14 cellular contexts compared by ENCODE assay signal in genomic region chr2:104855174-104856085, GRCh38. TPM values are rescaled to one million over a fixed set of nuclear protein-coding genes. Genes with fewer than 3 reads are reported as not detected.
DNase-seq lines count a peak whose midpoint lies in the region; ATAC-seq and TF ChIP-seq lines count a peak whose summit lies in the region.
"Had no signal": no experiment of that assay in that cellular context is flagged by ENCODE, and none has a peak within 500 bp of the region (broad histone marks: within the 10 kb centered on the region; RNA-seq: fewer than 3 reads in every experiment).

No MANE protein-coding gene starts in this region.

- TF ChIP-seq CTCF in GM10266 (IDR thresholded peaks at IDR 0.05; ENCODE audit: control insufficient read depth, insufficient read depth, low read depth, missing control alignments), result no peak
- TF ChIP-seq CTCF in Peyer's patch (IDR thresholded peaks at IDR 0.05), result no peak
- no peak for TF ChIP-seq CTCF in testis (IDR thresholded peaks at IDR 0.05)

- WGBS in testis, 2 donors, result 0 to 2% methylated on average over 21 to 31 of the region's 139 CpGs

- H3K36me3 Mint-ChIP-seq in stimulated activated effector memory CD8-positive, alpha-beta T cell treated with anti-CD3 and anti-CD28 coated beads, Interleukin-12 subunit alpha, Interleukin-12 subunit beta, amount 100 ng/mL, for 72 hours, result peaks cover 18% of the 10 kb centered on the region

- H3K27ac Mint-ChIP-seq in stimulated activated effector memory CD8-positive, alpha-beta T cell treated with anti-CD3 and anti-CD28 coated beads, Interleukin-12 subunit alpha, Interleukin-12 subunit beta, amount 100 ng/mL, for 72 hours, result no peak overlapping the region

- H3K27ac ChIP-seq in Peyer's patch, result no peak overlapping the region
- H3K27ac ChIP-seq in testis, result no peak overlapping the region
- H3K27ac ChIP-seq: esophagus squamous epithelium had no signal

- intact Hi-C loops in testis (cut with DNase I; ENCODE audit: low total_unique reads), result no loop called here

- H3K4me3 Mint-ChIP-seq in stimulated activated effector memory CD8-positive, alpha-beta T cell treated with anti-CD3 and anti-CD28 coated beads, Interleukin-12 subunit alpha, Interleukin-12 subunit beta, amount 100 ng/mL, for 72 hours, result peak overlapping the region; percentile 72

- no peak for TF ChIP-seq POLR2A in Peyer's patch (IDR thresholded peaks at IDR 0.05)
- no peak for TF ChIP-seq POLR2A in testis (IDR thresholded peaks at IDR 0.05)

- H3K27me3 ChIP-seq in Peyer's patch (peaks cover 0 to 57% of the 10 kb centered on the region in 2 donors), testis (no peaks in the 10 kb centered on the region)

- no peaks in the 10 kb centered on the region for H3K9me3 Mint-ChIP-seq in stimulated activated effector memory CD8-positive, alpha-beta T cell treated with anti-CD3 and anti-CD28 coated beads, Interleukin-12 subunit alpha, Interleukin-12 subunit beta, amount 100 ng/mL, for 72 hours

- H3K4me1 ChIP-seq in Peyer's patch (peaks cover 0 to 43% (median 5%) of the 10 kb centered on the region in 4 donors), testis (no peaks in the 10 kb centered on the region)

- H3K4me3 ChIP-seq in Peyer's patch (peak overlapping the region in 3 of 4 donors; percentile 15 to 31 (median 26)), iPS-18c (ENCODE audit: insufficient read depth, low read depth, low read length) (peak overlapping the region; percentile 46; the same call in 1 of the 2 replicates), testis (peak overlapping the region in 1 of 2 donors; percentile 31)

- DNase-seq in GM10266 (ENCODE audit: extremely low spot score) (peak; percentile 35), Peyer's patch (no peak), kidney glomerular epithelial cell (lab: John Stamatoyannopoulos, UW) (no peak), testis (no peak)
- no peak for DNase-seq in stimulated activated effector memory CD8-positive, alpha-beta T cell treated with anti-CD3 and anti-CD28 coated beads, Interleukin-12 subunit alpha, Interleukin-12 subunit beta, amount 100 ng/mL, for 72 hours (ENCODE audit: low spot score in 2 of 2)
- no peak for DNase-seq in stimulated activated CD4-positive, alpha-beta T cell treated with anti-CD3 and anti-CD28 coated beads, Interleukin-4, amount 100 ng/mL, for 1 hour
- DNase-seq: activated CD4-positive, alpha-beta memory T cell treated with anti-CD3 and anti-CD28 coated beads for 36 hours; activated naive CD4-positive, alpha-beta T cell; DMS79; esophagus squamous epithelium; NCI-H2107 had no signal

- H3K36me3 ChIP-seq in Peyer's patch (no peaks in the 10 kb centered on the region), testis (ENCODE audit: low read depth, missing control alignments) (no peaks in the 10 kb centered on the region)
- H3K36me3 ChIP-seq: esophagus squamous epithelium had no signal

- H3K4me1 Mint-ChIP-seq in stimulated activated effector memory CD8-positive, alpha-beta T cell treated with anti-CD3 and anti-CD28 coated beads, Interleukin-12 subunit alpha, Interleukin-12 subunit beta, amount 100 ng/mL, for 72 hours, result peaks cover 39% of the 10 kb centered on the region

- H3K9me3 ChIP-seq in Peyer's patch (no peaks in the 10 kb centered on the region), iPS-18c (ENCODE audit: control insufficient read depth, insufficient read depth, low read length) (no peaks in the 10 kb centered on the region), testis (no peaks in the 10 kb centered on the region)
- H3K9me3 ChIP-seq: esophagus squamous epithelium had no signal

- no peak for ATAC-seq in stimulated activated effector memory CD8-positive, alpha-beta T cell treated with anti-CD3 and anti-CD28 coated beads, Interleukin-12 subunit alpha, Interleukin-12 subunit beta, amount 100 ng/mL, for 72 hours
- ATAC-seq: sciatic nerve had no signal

RNA-seq across cellular contexts. Expression of gene POU3F3, which starts 1.5 kb away (rescaled TPM):
- total RNA-seq in Peyer's patch (under 1 TPM in 2 of 4 donors, not detected in 2; 0.18 to 0.40 TPM), testis (1 to 10 TPM in 1 of 2 donors, under 1 TPM in 1; 0.71 to 1.7 TPM)
- 0.96 TPM for polyA plus RNA-seq in testis (ENCODE audit: insufficient read depth, low read depth, low replicate concordance)
- total RNA-seq: activated CD4-positive, alpha-beta memory T cell treated with anti-CD3 and anti-CD28 coated beads for 36 hours; sciatic nerve; T-helper 1 cell treated with Interleukin-12 subunit alpha and Interleukin-12 subunit beta and Interleukin-4 antibody, amounts not matched to agents 30 ng/mL and 1 ng/mL, for 36 hours had no signal
